ENCODE assay signal across 9 cellular contexts in genomic region chr22:38751422-38752346, GRCh38. TPM values are rescaled to one million over a fixed set of nuclear protein-coding genes. Genes with fewer than 3 reads are reported as not detected.
A peak's percentile ranks its signal among the peaks of the same experiment; 100 is the strongest.
DNase-seq lines count a peak whose midpoint lies in the region; ATAC-seq, FAIRE-seq and TF ChIP-seq lines count a peak whose summit lies in the region.
"Had no signal": no experiment of that assay in that cellular context is flagged by ENCODE, and none has a peak within 500 bp of the region (broad histone marks: within the 10 kb centered on the region; RNA-seq: fewer than 3 reads in every experiment).

No MANE protein-coding gene starts in this region.

- no peaks in the 10 kb centered on the region for H3K9me1 ChIP-seq in K562 (ENCODE audit: control insufficient read depth, insufficient read depth, low read length)

- peaks cover 70% of the 10 kb centered on the region for H3K4me1 ChIP-seq in CD4-positive, alpha-beta memory T cell (ENCODE audit: insufficient read depth, low read length)
- H3K4me1 ChIP-seq in K562 (replicated peaks in 1 of 2; ENCODE audit: control insufficient read depth in 2 of 2, insufficient read depth in 2 of 2, low read length in 2 of 2) (peaks cover 4 to 23% of the 10 kb centered on the region in 2 experiments; a peak in 4 of 5 replicates), mesenchymal stem cell (ENCODE audit: control insufficient read depth, insufficient read depth, low read depth, low read length) (peaks cover 12% of the 10 kb centered on the region)

- peak overlapping the region; percentile 98 to 100 (median 99) for H3K27ac Mint-ChIP-seq in CD4-positive, alpha-beta memory T cell
- H3K27ac Mint-ChIP-seq in osteocyte (ENCODE audit: unreplicated experiment), result peak overlapping the region; percentile 7

- peaks cover 23% of the 10 kb centered on the region for H3K79me2 ChIP-seq in K562 (ENCODE audit: control insufficient read depth, insufficient read depth, low read length)

- ATAC-seq in HG02981 (IDR thresholded peaks at IDR 0.05; ENCODE audit: unreplicated experiment) (peak; percentile 42), K562 (no peak), HG02870 (IDR thresholded peaks at IDR 0.05; ENCODE audit: unreplicated experiment) (no peak)

- FAIRE-seq in K562 (lab: Jason Lieb, UNC) (no peak), urothelium cell line (lab: Jason Lieb, UNC) (no peak)

- H3K27me3 Mint-ChIP-seq in CD4-positive, alpha-beta memory T cell, result no peaks in the 10 kb centered on the region
- no peaks in the 10 kb centered on the region for H3K27me3 Mint-ChIP-seq in osteocyte (ENCODE audit: unreplicated experiment)

- H2AK5ac ChIP-seq in mesenchymal stem cell (ENCODE audit: low read length, severe bottlenecking), result no peak overlapping the region

- peak overlapping the region; percentile 97 to 99 (median 99) for H3K4me3 Mint-ChIP-seq in CD4-positive, alpha-beta memory T cell
- no peak overlapping the region for H3K4me3 Mint-ChIP-seq in osteocyte (ENCODE audit: unreplicated experiment)

- H3K4me3 ChIP-seq in CD4-positive, alpha-beta memory T cell (ENCODE audit: low read length in 2 of 2), result peak overlapping the region; percentile 68 to 80
- H3K4me3 ChIP-seq in K562 (no peak overlapping the region), mesenchymal stem cell (ENCODE audit: insufficient read depth in 1 of 2, low read depth in 1 of 2, low read length in 2 of 2) (no peak overlapping the region)
- H3K4me3 ChIP-seq: cardiac muscle cell had no signal

- peaks cover 25 to 69% (median 43%) of the 10 kb centered on the region in 4 donors for H3K4me1 Mint-ChIP-seq in CD4-positive, alpha-beta memory T cell
- peaks cover 22% of the 10 kb centered on the region for H3K4me1 Mint-ChIP-seq in osteocyte (ENCODE audit: unreplicated experiment)

- H3K27me3 ChIP-seq in CD4-positive, alpha-beta memory T cell (ENCODE audit: insufficient read depth, low read length), result no peaks in the 10 kb centered on the region
- H3K27me3 ChIP-seq in K562 (ENCODE audit: control insufficient read depth in 2 of 2, insufficient read depth in 2 of 2, low read length in 2 of 2), result no peaks in the 10 kb centered on the region
- no peaks in the 10 kb centered on the region for H3K27me3 ChIP-seq in mesenchymal stem cell (ENCODE audit: control insufficient read depth in 1 of 2, insufficient read depth in 1 of 2, low read length in 2 of 2)
- H3K27me3 ChIP-seq: cardiac muscle cell had no signal

- no peak for TF ChIP-seq EP300 in K562 (IDR thresholded peaks at IDR 0.05; ENCODE audit: low read length)

- H3K79me1 ChIP-seq in mesenchymal stem cell (replicated peaks; ENCODE audit: low read length, poor library complexity, severe bottlenecking), result peaks cover 22% of the 10 kb centered on the region

- no peak overlapping the region for H3K18ac ChIP-seq in mesenchymal stem cell (ENCODE audit: low read depth in 1 of 2, low read length in 2 of 2)

- CTCF ChIA-PET in CD4-positive, alpha-beta memory T cell (lab: Charles Lee; ENCODE audit: partially characterized antibody), result interaction anchor here (0.8 to 4.4 kb wide), 9 partner anchors 11 to 118 kb away, joined by 3 to 42 read pairs (median 4); no protein-coding TSS in a partner anchor
- CTCF ChIA-PET in K562 (lab: Yijun Ruan, JAX; ENCODE audit: low intra/inter-chr PET ratio), result no interaction called here

- no peaks in the 10 kb centered on the region; the same call in 1 of the 2 replicates for H4K20me1 ChIP-seq in K562 (replicated peaks; ENCODE audit: control insufficient read depth, insufficient read depth, low read length)

- no peak overlapping the region for H2BK5ac ChIP-seq in mesenchymal stem cell (ENCODE audit: low read depth, low read length, poor library complexity, severe bottlenecking)

- peaks cover 61% of the 10 kb centered on the region for H3K36me3 ChIP-seq in CD4-positive, alpha-beta memory T cell (ENCODE audit: insufficient read depth, low read length)
- peaks cover 53% of the 10 kb centered on the region; the same call in 2 of the 3 replicates for H3K36me3 ChIP-seq in K562 (ENCODE audit: control insufficient read depth, insufficient read depth, low read length)
- peaks cover 54% of the 10 kb centered on the region in 2 experiments for H3K36me3 ChIP-seq in mesenchymal stem cell (ENCODE audit: control insufficient read depth in 1 of 2, insufficient read depth in 2 of 2, low read depth in 1 of 2, low read length in 2 of 2)

- no peak overlapping the region for H3K23ac ChIP-seq in mesenchymal stem cell (ENCODE audit: low read length in 2 of 2)

- peaks cover 0 to 2% (median 0%) of the 10 kb centered on the region in 8 donors for H3K9me3 Mint-ChIP-seq in CD4-positive, alpha-beta memory T cell
- no peaks in the 10 kb centered on the region for H3K9me3 Mint-ChIP-seq in osteocyte (ENCODE audit: unreplicated experiment)

- H2AFZ ChIP-seq in K562 (ENCODE audit: low read depth, low read length) (no peak overlapping the region), mesenchymal stem cell (ENCODE audit: low read depth, low read length) (no peak overlapping the region)

- H2BK120ac ChIP-seq in mesenchymal stem cell (ENCODE audit: low read depth, low read length), result no peak overlapping the region

- in situ Hi-C loops in K562 (cut with MboI), result no loop called here

- H4K91ac ChIP-seq in mesenchymal stem cell (ENCODE audit: low read length), result no peak overlapping the region

- DNase-seq in CD4-positive, alpha-beta memory T cell, result peak; percentile 86 to 90 (median 87)
- DNase-seq in T-helper 2 cell, result peak in 4 of 5 experiments; percentile 29 to 94 (median 74)
- DNase-seq in K562 (ENCODE audit: extremely low read depth in 1 of 4, low spot score in 3 of 4), result no peak
- no peak for DNase-seq in osteocyte (ENCODE audit: extremely low spot score, unreplicated experiment)
- no peak for DNase-seq in mesenchymal stem cell
- no peak for DNase-seq in urothelium cell line (ENCODE audit: low spot score)

- H3K9ac ChIP-seq in K562 (ENCODE audit: insufficient read depth in 1 of 2, low read depth in 2 of 2, low read length in 2 of 2), result no peak overlapping the region; a peak in 1 of 4 replicates
- H3K9ac ChIP-seq in mesenchymal stem cell (ENCODE audit: low read length), result no peak overlapping the region

- peaks cover 55 to 76% of the 10 kb centered on the region in 2 donors for H3K36me3 Mint-ChIP-seq in CD4-positive, alpha-beta memory T cell
- H3K36me3 Mint-ChIP-seq in osteocyte (ENCODE audit: unreplicated experiment), result peaks cover 23% of the 10 kb centered on the region

- peak overlapping the region; percentile 74 for H3K27ac ChIP-seq in CD4-positive, alpha-beta memory T cell (ENCODE audit: low read depth, low read length)
- H3K27ac ChIP-seq in K562 (ENCODE audit: extremely low read depth, low read depth, low read length) (no peak overlapping the region), mesenchymal stem cell (ENCODE audit: low read length, poor library complexity, severe bottlenecking) (no peak overlapping the region)
- H3K27ac ChIP-seq: cardiac muscle cell had no signal

- intact Hi-C loops in CD4-positive, alpha-beta memory T cell (cut with micrococcal nuclease), result loop anchor here (1.0 kb wide), 1 partner anchor 18 kb away; no protein-coding TSS in a partner anchor
- intact Hi-C loops in K562 (cut with micrococcal nuclease), result no loop called here

- H3K9me3 ChIP-seq in CD4-positive, alpha-beta memory T cell (ENCODE audit: control insufficient read depth in 1 of 2, low read length in 2 of 2), result no peaks in the 10 kb centered on the region
- H3K9me3 ChIP-seq in K562 (replicated peaks; ENCODE audit: control insufficient read depth, insufficient read depth, low read depth, low read length) (no peaks in the 10 kb centered on the region), mesenchymal stem cell (ENCODE audit: control insufficient read depth, low read length) (no peaks in the 10 kb centered on the region)

- no peak overlapping the region for H3K14ac ChIP-seq in mesenchymal stem cell (ENCODE audit: low read length in 2 of 2)

- no peak overlapping the region for H4K8ac ChIP-seq in mesenchymal stem cell (ENCODE audit: low read length)

- BruUV-seq in K562 (replicated peaks; lab: Mats Ljungman, UMichigan), result no TSS peak

- no peak for TF ChIP-seq RAD21 in K562 (CRISPR knock-in tag; conservative IDR thresholded peaks at IDR 0.05 in 1 of 2, IDR thresholded peaks at IDR 0.05 in 1 of 2)

- H3K4me2 ChIP-seq in K562 (ENCODE audit: insufficient read depth, low read length) (no peak overlapping the region), mesenchymal stem cell (ENCODE audit: low read length, poor library complexity, severe bottlenecking) (no peak overlapping the region)

- H3K4ac ChIP-seq in mesenchymal stem cell (ENCODE audit: low read depth in 1 of 2, low read length in 2 of 2), result no peak overlapping the region

- TF ChIP-seq POLR2A in K562 (conservative IDR thresholded peaks at IDR 0.05), result no peak

- no peak for TF ChIP-seq CTCF in K562 (IDR thresholded peaks at IDR 0.05 in 2 of 3, conservative IDR thresholded peaks at IDR 0.05 in 1 of 3; ENCODE audit: insufficient read depth in 2 of 3, low read depth in 1 of 3, low read length in 3 of 3)
- TF ChIP-seq CTCF in osteocyte (IDR thresholded peaks at IDR 0.05), result no peak

- POLR2A ChIA-PET in CD4-positive, alpha-beta memory T cell (lab: Charles Lee; ENCODE audit: partially characterized antibody), result interaction anchor here (0.6 to 42.6 kb wide), 19 partner anchors 2 to 1292 kb away, joined by 3 to 1746 read pairs (median 7); partner anchors contain the start of genes CBX6, DNAL4, GTPBP1 and NPTXR
- POLR2A ChIA-PET in K562 (lab: Yijun Ruan, JAX), result interaction anchor here (1.2 to 1.5 kb wide), 2 partner anchors 9 to 14 kb away, joined by 6 to 7 read pairs; no protein-coding TSS in a partner anchor

- 91% methylated on average over 17 of the region's 24 CpGs for WGBS in K562 (ENCODE audit: insufficient coverage, low coverage, missing lambda C conversion rate)
- 93% methylated on average over 21 of the region's 24 CpGs for WGBS in mesenchymal stem cell

- no peak overlapping the region for H2BK12ac ChIP-seq in mesenchymal stem cell (ENCODE audit: low read length in 2 of 2)

- H2BK15ac ChIP-seq in mesenchymal stem cell (ENCODE audit: low read depth, poor library complexity, severe bottlenecking), result no peak overlapping the region

RNA-seq across cellular contexts. Expression of gene SUN2, which starts 4.1 kb away (rescaled TPM):
- total RNA-seq in CD4-positive, alpha-beta memory T cell, result 1,000 to 10,000 TPM in 1 of 2 experiments, 100 to 1,000 TPM in 1; 988 to 1,004 TPM
- 100 to 1,000 TPM; 323 to 643 TPM for polyA plus RNA-seq in CD4-positive, alpha-beta memory T cell
- total RNA-seq in K562 (2011; cell fraction: chromatin; rRNA removed; ENCODE audit: low replicate concordance), result 38.9 and 115 TPM in 2 replicates
- total RNA-seq in K562 (2011; cell fraction: nucleolus; rRNA removed), result 125 TPM in 2 replicates
- total RNA-seq in K562 (2011; cell fraction: nucleoplasm; rRNA removed), result 65.3 and 80.1 TPM in 2 replicates
- 31.0 and 42.6 TPM in 2 replicates for total RNA-seq in K562 (2014; rRNA removed)
- 5.2 and 7.1 TPM in 2 replicates for total RNA-seq in K562 (2014; rRNA removed; fragmentation: Illumina TruSeq; extraction: Trizol)
- total RNA-seq in K562 (2015; rRNA removed; fragmentation: Illumina TruSeq; extraction: Trizol), result 18.2 and 19.5 TPM in 2 replicates
- total RNA-seq in K562 (2021), result 37.2 and 38.8 TPM in 2 replicates
- polyA plus RNA-seq in K562 (2011; rRNA removed), result 16.7 and 26.9 TPM in 2 replicates
- 23.3 and 36.3 TPM in 2 replicates for polyA plus RNA-seq in K562 (2011; cell fraction: cytosol; rRNA removed)
- polyA plus RNA-seq in K562 (2011; cell fraction: nucleus; rRNA removed), result 62.6 and 82.3 TPM in 2 replicates
- polyA plus RNA-seq in K562 (2012), result 27.0 and 67.0 TPM in 2 replicates
- polyA plus RNA-seq in K562 (2014; fragmentation: Illumina TruSeq; extraction: Trizol), result 13.8 and 22.6 TPM in 2 replicates
- polyA plus RNA-seq in K562 (2014; fragmentation: Nextera tagmentation; extraction: Ambion mirVana), result under 1 TPM; 0.11 to 0.21 TPM
- polyA plus RNA-seq in K562 (2014; rRNA removed), result 27.8 and 31.5 TPM in 2 replicates
- 9.1 and 19.4 TPM in 2 replicates for polyA minus RNA-seq in K562 (2011; rRNA and poly(A)+ RNA removed)
- 28.2 and 36.8 TPM in 2 replicates for polyA minus RNA-seq in K562 (2011; cell fraction: cytosol; rRNA and poly(A)+ RNA removed)
- polyA minus RNA-seq in K562 (2011; cell fraction: nucleus; rRNA and poly(A)+ RNA removed), result 28.8 and 33.5 TPM in 2 replicates
- total RNA-seq in osteocyte, result 148 and 151 TPM in 2 replicates
- polyA plus RNA-seq in mesenchymal stem cell (2013, experiment 1 of 2), result 22.3 TPM
- 21.7 TPM for polyA plus RNA-seq in mesenchymal stem cell (2013, experiment 2 of 2)

RNA-seq across cellular contexts. Expression of gene DNAL4, which starts 42.3 kb away (rescaled TPM):
- 1 to 10 TPM; 8.6 to 9.6 TPM for total RNA-seq in CD4-positive, alpha-beta memory T cell
- polyA plus RNA-seq in CD4-positive, alpha-beta memory T cell, result 10 to 100 TPM; 11.1 to 13.3 TPM
- 3.5 and 3.8 TPM in 2 replicates for total RNA-seq in K562 (2011; cell fraction: chromatin; rRNA removed; ENCODE audit: low replicate concordance)
- total RNA-seq in K562 (2011; cell fraction: nucleolus; rRNA removed), result 4.2 and 5.8 TPM in 2 replicates
- total RNA-seq in K562 (2011; cell fraction: nucleoplasm; rRNA removed), result 4.4 and 4.5 TPM in 2 replicates
- total RNA-seq in K562 (2014; rRNA removed) (5.2 and 7.5 TPM in 2 replicates), K562 (2014; rRNA removed; fragmentation: Illumina TruSeq; extraction: Trizol) (4.2 and 4.7 TPM in 2 replicates), K562 (2015; rRNA removed; fragmentation: Illumina TruSeq; extraction: Trizol) (4.7 and 5.6 TPM in 2 replicates), K562 (2021) (5.9 and 6.1 TPM in 2 replicates), osteocyte (16.4 and 17.0 TPM in 2 replicates)
- polyA plus RNA-seq in K562 (2011; rRNA removed) (6.9 and 8.9 TPM in 2 replicates), K562 (2014; fragmentation: Illumina TruSeq; extraction: Trizol) (9.4 and 11.3 TPM in 2 replicates), K562 (2014; fragmentation: Nextera tagmentation; extraction: Ambion mirVana) (under 1 TPM; 0.20 to 0.70 TPM), K562 (2014; rRNA removed) (7.8 and 8.3 TPM in 2 replicates)
- 10.5 and 12.7 TPM in 2 replicates for polyA plus RNA-seq in K562 (2011; cell fraction: cytosol; rRNA removed)
- polyA plus RNA-seq in K562 (2011; cell fraction: nucleus; rRNA removed), result 8.2 and 8.3 TPM in 2 replicates
- polyA plus RNA-seq in K562 (2012), result 6.6 and 12.2 TPM in 2 replicates
- polyA minus RNA-seq in K562 (2011; rRNA and poly(A)+ RNA removed), result 3.1 and 3.3 TPM in 2 replicates
- polyA minus RNA-seq in K562 (2011; cell fraction: cytosol; rRNA and poly(A)+ RNA removed), result 1.7 and 1.8 TPM in 2 replicates
- polyA minus RNA-seq in K562 (2011; cell fraction: nucleus; rRNA and poly(A)+ RNA removed), result 1.8 and 2.8 TPM in 2 replicates
- polyA plus RNA-seq in mesenchymal stem cell (2013, experiment 1 of 2), result 11.2 TPM
- 11.2 TPM for polyA plus RNA-seq in mesenchymal stem cell (2013, experiment 2 of 2)

RNA-seq across cellular contexts. Expression of gene GTPBP1, which starts 45.9 kb away (rescaled TPM):
- 10 to 100 TPM; 94.1 to 96.6 TPM for total RNA-seq in CD4-positive, alpha-beta memory T cell
- polyA plus RNA-seq in CD4-positive, alpha-beta memory T cell, result 10 to 100 TPM; 14.6 to 30.8 TPM
- 178 and 289 TPM in 2 replicates for total RNA-seq in K562 (2011; cell fraction: chromatin; rRNA removed; ENCODE audit: low replicate concordance)
- total RNA-seq in K562 (2011; cell fraction: nucleolus; rRNA removed), result 122 and 125 TPM in 2 replicates
- total RNA-seq in K562 (2011; cell fraction: nucleoplasm; rRNA removed), result 108 and 125 TPM in 2 replicates
- 24.4 and 25.0 TPM in 2 replicates for total RNA-seq in K562 (2014; rRNA removed)
- total RNA-seq in K562 (2014; rRNA removed; fragmentation: Illumina TruSeq; extraction: Trizol), result 14.5 and 17.5 TPM in 2 replicates
- 15.9 and 16.0 TPM in 2 replicates for total RNA-seq in K562 (2015; rRNA removed; fragmentation: Illumina TruSeq; extraction: Trizol)
- total RNA-seq in K562 (2021), result 43.0 and 53.2 TPM in 2 replicates
- polyA plus RNA-seq in K562 (2011; rRNA removed), result 23.3 and 38.4 TPM in 2 replicates
- 17.9 and 20.7 TPM in 2 replicates for polyA plus RNA-seq in K562 (2011; cell fraction: cytosol; rRNA removed)
- polyA plus RNA-seq in K562 (2011; cell fraction: nucleus; rRNA removed), result 79.8 and 120 TPM in 2 replicates
- 22.5 and 29.8 TPM in 2 replicates for polyA plus RNA-seq in K562 (2012)
- 30.6 and 38.6 TPM in 2 replicates for polyA plus RNA-seq in K562 (2014; fragmentation: Illumina TruSeq; extraction: Trizol)
- under 1 TPM; 0.83 to 0.95 TPM for polyA plus RNA-seq in K562 (2014; fragmentation: Nextera tagmentation; extraction: Ambion mirVana)
- 30.9 and 32.6 TPM in 2 replicates for polyA plus RNA-seq in K562 (2014; rRNA removed)
- 57.9 and 59.7 TPM in 2 replicates for polyA minus RNA-seq in K562 (2011; rRNA and poly(A)+ RNA removed)
- 24.3 and 38.6 TPM in 2 replicates for polyA minus RNA-seq in K562 (2011; cell fraction: cytosol; rRNA and poly(A)+ RNA removed)
- polyA minus RNA-seq in K562 (2011; cell fraction: nucleus; rRNA and poly(A)+ RNA removed), result 57.2 and 62.2 TPM in 2 replicates
- total RNA-seq in osteocyte, result 67.4 and 68.8 TPM in 2 replicates
- 14.9 TPM for polyA plus RNA-seq in mesenchymal stem cell (2013, experiment 1 of 2)
- polyA plus RNA-seq in mesenchymal stem cell (2013, experiment 2 of 2), result 13.6 TPM

RNA-seq across cellular contexts. Expression of gene JOSD1, which starts 50.9 kb away (rescaled TPM):
- 10 to 100 TPM; 64.6 to 65.4 TPM for total RNA-seq in CD4-positive, alpha-beta memory T cell
- 1 to 10 TPM; 8.0 to 9.6 TPM for polyA plus RNA-seq in CD4-positive, alpha-beta memory T cell
- 36.0 and 46.4 TPM in 2 replicates for total RNA-seq in K562 (2011; cell fraction: chromatin; rRNA removed; ENCODE audit: low replicate concordance)
- 31.5 and 32.4 TPM in 2 replicates for total RNA-seq in K562 (2011; cell fraction: nucleolus; rRNA removed)
- 31.9 and 36.6 TPM in 2 replicates for total RNA-seq in K562 (2011; cell fraction: nucleoplasm; rRNA removed)
- total RNA-seq in K562 (2014; rRNA removed) (28.0 and 33.9 TPM in 2 replicates), K562 (2014; rRNA removed; fragmentation: Illumina TruSeq; extraction: Trizol) (30.0 and 30.4 TPM in 2 replicates), K562 (2015; rRNA removed; fragmentation: Illumina TruSeq; extraction: Trizol) (26.0 and 26.7 TPM in 2 replicates), K562 (2021) (36.7 and 39.1 TPM in 2 replicates), osteocyte (78.6 and 85.5 TPM in 2 replicates)
- polyA plus RNA-seq in K562 (2011; rRNA removed) (31.6 and 31.8 TPM in 2 replicates), K562 (2014; fragmentation: Illumina TruSeq; extraction: Trizol) (33.0 and 34.1 TPM in 2 replicates), K562 (2014; fragmentation: Nextera tagmentation; extraction: Ambion mirVana) (1 to 10 TPM; 8.9 to 9.5 TPM), K562 (2014; rRNA removed) (30.4 and 30.7 TPM in 2 replicates)
- polyA plus RNA-seq in K562 (2011; cell fraction: cytosol; rRNA removed), result 34.7 and 36.9 TPM in 2 replicates
- 35.2 and 39.9 TPM in 2 replicates for polyA plus RNA-seq in K562 (2011; cell fraction: nucleus; rRNA removed)
- 25.7 and 27.9 TPM in 2 replicates for polyA plus RNA-seq in K562 (2012)
- 19.3 and 25.4 TPM in 2 replicates for polyA minus RNA-seq in K562 (2011; rRNA and poly(A)+ RNA removed)
- 19.6 and 27.1 TPM in 2 replicates for polyA minus RNA-seq in K562 (2011; cell fraction: cytosol; rRNA and poly(A)+ RNA removed)
- 9.8 and 16.9 TPM in 2 replicates for polyA minus RNA-seq in K562 (2011; cell fraction: nucleus; rRNA and poly(A)+ RNA removed)
- polyA plus RNA-seq in mesenchymal stem cell (2013, experiment 1 of 2), result 34.6 TPM
- polyA plus RNA-seq in mesenchymal stem cell (2013, experiment 2 of 2), result 31.7 TPM

Comparison
In these comparisons a context has a peak if more than half of its experiments do, and no peak if none do; other contexts are left out.
1. DNase-seq: peak in CD4-positive, alpha-beta memory T cell (5 of 5) and T-helper 2 cell (4 of 5); none in K562 (0 of 4), osteocyte (single experiment), mesenchymal stem cell (single experiment) and urothelium cell line (single experiment).
2. H3K4me3 ChIP-seq: peak in CD4-positive, alpha-beta memory T cell (2 of 2); none in K562 (single experiment) and mesenchymal stem cell (0 of 2).